ENCODE assay signal across 10 cellular contexts in the genomic region with DNA sequence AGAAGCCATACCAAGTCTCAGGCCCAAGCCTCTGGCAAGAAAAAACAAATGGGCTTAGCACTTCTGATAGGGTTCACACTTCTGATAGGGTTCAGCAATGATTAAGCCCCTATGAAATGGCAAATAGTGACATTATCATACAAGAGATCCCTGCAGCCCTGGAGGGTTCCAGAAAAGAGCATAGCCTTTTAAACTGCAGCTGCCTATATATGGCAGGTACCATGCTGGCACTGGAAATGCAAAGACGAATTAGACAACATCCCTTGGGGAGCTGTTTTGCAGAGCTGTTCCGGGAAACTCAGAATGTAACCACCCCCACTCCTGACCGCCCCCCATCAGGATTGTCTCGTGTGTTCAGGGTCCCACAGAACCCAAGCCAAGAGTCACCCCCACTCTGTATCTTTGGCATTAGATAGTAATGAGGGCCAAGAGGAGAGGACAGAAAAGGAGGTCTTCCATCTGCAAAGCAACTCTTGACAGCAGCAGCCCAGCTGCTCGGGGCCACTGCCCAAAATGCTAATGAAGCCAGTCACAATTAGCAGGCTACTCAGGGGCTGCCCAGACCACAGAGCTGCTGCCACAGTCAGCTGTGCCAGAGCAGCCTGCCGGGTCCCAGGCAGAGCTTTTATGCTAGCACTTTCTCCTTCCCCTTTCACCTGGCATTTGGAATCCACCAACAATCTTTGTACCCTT. TPM values are rescaled to one million over a fixed set of nuclear protein-coding genes. Genes with fewer than 3 reads are reported as not detected.
A peak's percentile ranks its signal among the peaks of the same experiment; 100 is the strongest.
DNase-seq lines count a peak whose midpoint lies in the region; ATAC-seq and TF ChIP-seq lines count a peak whose summit lies in the region.
"Had no signal": no experiment of that assay in that cellular context is flagged by ENCODE, and none has a peak within 500 bp of the region (broad histone marks: within the 10 kb centered on the region; RNA-seq: fewer than 3 reads in every experiment).

No MANE protein-coding gene starts in this region.

- CTCF ChIA-PET in naive thymus-derived CD4-positive, alpha-beta T cell (lab: Charles Lee): interaction anchor here (0.6 to 4.6 kb wide), 17 partner anchors 10 to 139 kb away, joined by 3 to 33 read pairs (median 4); partner anchors contain the start of gene ITPKB

- H3K4me1 ChIP-seq in heart left ventricle (peaks cover 19 to 99% (median 87%) of the 10 kb centered on the region in 12 donors), upper lobe of right lung (peaks cover 46% of the 10 kb centered on the region), thyroid gland (peaks cover 0 to 32% of the 10 kb centered on the region in 2 donors)
- peaks cover 76 to 99% of the 10 kb centered on the region in 2 donors for H3K4me1 ChIP-seq in naive thymus-derived CD4-positive, alpha-beta T cell (ENCODE audit: control insufficient read depth in 2 of 2, insufficient read depth in 2 of 2, low read length in 2 of 2)

- H3K36me3 ChIP-seq in heart left ventricle (peaks cover 0 to 12% (median 0%) of the 10 kb centered on the region in 9 donors), upper lobe of right lung (no peaks in the 10 kb centered on the region), thyroid gland (no peaks in the 10 kb centered on the region)
- H3K36me3 ChIP-seq in naive thymus-derived CD4-positive, alpha-beta T cell (ENCODE audit: control insufficient read depth in 2 of 3, insufficient read depth in 3 of 3, low read length in 3 of 3): peaks cover 3 to 33% (median 8%) of the 10 kb centered on the region in 3 experiments

- H3K27ac ChIP-seq in heart left ventricle (peak overlapping the region in 10 of 12 donors; percentile 29 to 87 (median 64)), upper lobe of right lung (peak overlapping the region; percentile 27), thyroid gland (no peak overlapping the region)
- H3K27ac ChIP-seq in naive thymus-derived CD4-positive, alpha-beta T cell (ENCODE audit: low read depth, low read length): peak overlapping the region; percentile 86
- H3K27ac ChIP-seq: GM23248 had no signal

- 45 to 63% (median 53%) methylated on average over 5 to 6 of the region's 6 CpGs for WGBS in heart left ventricle, 4 donors
- 63 to 85% methylated on average over 6 of the region's 6 CpGs for WGBS in thyroid gland, 2 donors

- H3K27me3 ChIP-seq in heart left ventricle (no peaks in the 10 kb centered on the region), upper lobe of right lung (no peaks in the 10 kb centered on the region), thyroid gland (no peaks in the 10 kb centered on the region)
- no peaks in the 10 kb centered on the region for H3K27me3 ChIP-seq in naive thymus-derived CD4-positive, alpha-beta T cell (ENCODE audit: control insufficient read depth in 2 of 2, insufficient read depth in 2 of 2, low read length in 2 of 2)

- H3K4me3 ChIP-seq in heart left ventricle: no peak overlapping the region
- H3K4me3 ChIP-seq in naive thymus-derived CD4-positive, alpha-beta T cell (ENCODE audit: low read length): no peak overlapping the region
- H3K4me3 ChIP-seq in upper lobe of right lung: no peak overlapping the region
- H3K4me3 ChIP-seq in thyroid gland (replicated peaks in 1 of 3): no peak overlapping the region
- H3K4me3 ChIP-seq: GM23248 had no signal

- peaks cover 13 to 48% (median 24%) of the 10 kb centered on the region in 5 donors for H3K36me3 Mint-ChIP-seq in naive thymus-derived CD4-positive, alpha-beta T cell

- TF ChIP-seq CTCF in heart left ventricle (IDR thresholded peaks at IDR 0.05): no peak
- no peak for TF ChIP-seq CTCF in upper lobe of right lung (IDR thresholded peaks at IDR 0.05)
- TF ChIP-seq CTCF in thyroid gland (IDR thresholded peaks at IDR 0.05): no peak

- no peak for ATAC-seq in heart left ventricle
- ATAC-seq in left cardiac atrium: no peak
- no peak for ATAC-seq in naive thymus-derived CD4-positive, alpha-beta T cell
- ATAC-seq in upper lobe of right lung: no peak

- no peaks in the 10 kb centered on the region for H3K27me3 Mint-ChIP-seq in naive thymus-derived CD4-positive, alpha-beta T cell
- H3K27me3 Mint-ChIP-seq: dendritic cell treated with granulocyte-macrophage colony-stimulating factor and Interleukin-4, amounts not matched to agents 40 ng/mL and 50 ng/mL, for 4 days had no signal

- DNase-seq in heart left ventricle: no peak
- no peak for DNase-seq in left cardiac atrium
- DNase-seq in amygdala (lab: John Stamatoyannopoulos, UW): peak in 50 of 56 donors; percentile 33 to 94 (median 74)
- DNase-seq in naive thymus-derived CD4-positive, alpha-beta T cell: no peak
- no peak for DNase-seq in upper lobe of right lung
- DNase-seq in LoVo (ENCODE audit: low spot score): no peak
- DNase-seq in thyroid gland: no peak
- no peak for DNase-seq in KG1 (lab: John Stamatoyannopoulos, UW)
- DNase-seq: GM23248 had no signal

- H3K27ac Mint-ChIP-seq in naive thymus-derived CD4-positive, alpha-beta T cell: peak overlapping the region; percentile 34 to 100 (median 99)

- POLR2A ChIA-PET in naive thymus-derived CD4-positive, alpha-beta T cell (lab: Charles Lee): interaction anchor here (1.2 to 3.8 kb wide), 14 partner anchors 10 to 135 kb away, joined by 3 to 31 read pairs (median 8); partner anchors contain the start of gene ITPKB

- H3K4me1 Mint-ChIP-seq in naive thymus-derived CD4-positive, alpha-beta T cell: peaks cover 86 to 100% (median 100%) of the 10 kb centered on the region in 7 donors

- peaks cover 0 to 2% (median 0%) of the 10 kb centered on the region in 11 donors for H3K9me3 Mint-ChIP-seq in naive thymus-derived CD4-positive, alpha-beta T cell
- H3K9me3 Mint-ChIP-seq: dendritic cell treated with granulocyte-macrophage colony-stimulating factor and Interleukin-4, amounts not matched to agents 40 ng/mL and 50 ng/mL, for 4 days had no signal

- H3K9me3 ChIP-seq in heart left ventricle: no peaks in the 10 kb centered on the region
- no peaks in the 10 kb centered on the region for H3K9me3 ChIP-seq in naive thymus-derived CD4-positive, alpha-beta T cell (ENCODE audit: control insufficient read depth in 2 of 3, low read length in 3 of 3)
- no peaks in the 10 kb centered on the region for H3K9me3 ChIP-seq in upper lobe of right lung
- no peaks in the 10 kb centered on the region for H3K9me3 ChIP-seq in thyroid gland

- H3K4me3 Mint-ChIP-seq in naive thymus-derived CD4-positive, alpha-beta T cell: peak overlapping the region; percentile 20 to 89 (median 64)
- H3K4me3 Mint-ChIP-seq: dendritic cell treated with granulocyte-macrophage colony-stimulating factor and Interleukin-4, amounts not matched to agents 40 ng/mL and 50 ng/mL, for 4 days had no signal

- TF ChIP-seq POLR2A in heart left ventricle (IDR thresholded peaks at IDR 0.05) (no peak), thyroid gland (IDR thresholded peaks at IDR 0.05) (no peak)

- intact Hi-C loops in heart left ventricle (cut with DNase I): loop anchor here in 4 of 10 donors (5.0 to 10.0 kb wide), 4 partner anchors 41 to 56 kb away; no protein-coding TSS in a partner anchor
- intact Hi-C loops in left cardiac atrium (cut with DNase I): loop anchor here in 1 of 2 donors (5.0 kb wide), 1 partner anchor 56 kb away; no protein-coding TSS in a partner anchor
- intact Hi-C loops in naive thymus-derived CD4-positive, alpha-beta T cell (cut with micrococcal nuclease): loop anchor here in 1 of 2 donors (10.0 kb wide), 1 partner anchor 623 kb away; the partner anchor contains the start of gene H3-3A
- intact Hi-C loops in upper lobe of right lung (cut with DNase I): no loop called here
- intact Hi-C loops in thyroid gland (cut with DNase I): no loop called here

RNA-seq across cellular contexts. Expression of gene ITPKB, which starts 50.9 kb away (rescaled TPM):
- 10 to 100 TPM; 11.2 to 33.7 (median 17.8) TPM for total RNA-seq in heart left ventricle
- polyA plus RNA-seq in heart left ventricle: 10 to 100 TPM in 1 of 2 donors, 1 to 10 TPM in 1; 6.2 to 11.9 TPM
- total RNA-seq in left cardiac atrium: 10 to 100 TPM; 13.8 to 18.3 TPM
- total RNA-seq in naive thymus-derived CD4-positive, alpha-beta T cell: 100 to 1,000 TPM in 4 of 5 experiments, 10 to 100 TPM in 1; 51.7 to 429 (median 199) TPM
- polyA plus RNA-seq in naive thymus-derived CD4-positive, alpha-beta T cell: 10 to 100 TPM; 81.0 to 86.8 TPM
- 44.1 TPM for total RNA-seq in upper lobe of right lung
- total RNA-seq in thyroid gland: 10 to 100 TPM; 19.1 to 24.0 (median 22.2) TPM

Comparison
In these comparisons a context has a peak if more than half of its experiments do, and no peak if none do; other contexts are left out.
1. DNase-seq: peak in amygdala (50 of 56); none in heart left ventricle (0 of 5), left cardiac atrium (single experiment), naive thymus-derived CD4-positive, alpha-beta T cell (0 of 9), upper lobe of right lung (single experiment), LoVo (single experiment), thyroid gland (0 of 2) and KG1 (single experiment).
2. H3K27ac ChIP-seq: peak in heart left ventricle (10 of 12), naive thymus-derived CD4-positive, alpha-beta T cell (single experiment) and upper lobe of right lung (single experiment); none in thyroid gland (0 of 3).